In genomic region chr10:9545073-9545472, GRCh38 we compare ENCODE assay signal across 16 cellular contexts.
"Had no signal": no experiment of that assay in that cellular context is flagged by ENCODE, and none has a peak within 500 bp of the region (broad histone marks: within the 10 kb centered on the region; RNA-seq: fewer than 3 reads in every experiment).

No MANE protein-coding gene starts in this region.

- H3K36me3 ChIP-seq: colonic mucosa, lower lobe of right lung, neutrophil had no signal

- H3K9me3 ChIP-seq: colonic mucosa, lower lobe of right lung, neutrophil had no signal

- DNase-seq: activated CD4-positive, alpha-beta memory T cell treated with anti-CD3 and anti-CD28 coated beads, Interleukin-2, amount 10 ng/mL, durations not matched to agents 7 days and 5 days; activated CD4-positive, alpha-beta T cell treated with anti-CD3 and anti-CD28 coated beads for 36 hours; activated naive CD8-positive, alpha-beta T cell treated with anti-CD3 and anti-CD28 coated beads, Interleukin-2, amount 10 ng/mL, durations not matched to agents 7 days and 5 days; activated T-cell treated with anti-CD3 and anti-CD28 coated beads, Interleukin-2, amount 50 U/mL, for 72 hours; aorta; colonic mucosa; left cardiac atrium; lower lobe of right lung; naive thymus-derived CD4-positive, alpha-beta T cell; right cardiac atrium; stimulated activated CD4-positive, alpha-beta T cell treated with anti-CD3 and anti-CD28 coated beads, Interleukin-2, amount 100 ng/mL, for 24 hours; stimulated activated naive B cell treated with anti-CD40 and anti-IgM and Interleukin-4, amounts not matched to agents 10 μg/mL and 1 μg/mL and 100 μg/mL, for 72 hours; substantia nigra; T1000 had no signal

- H3K27me3 ChIP-seq: colonic mucosa, neutrophil had no signal

- H3K27ac ChIP-seq: colonic mucosa, lower lobe of right lung, neutrophil had no signal

- H3K4me1 ChIP-seq: colonic mucosa, lower lobe of right lung had no signal

- H3K4me3 ChIP-seq: colonic mucosa, lower lobe of right lung had no signal

- FAIRE-seq: endothelial cell of umbilical vein had no signal
